2 cellular contexts compared by ENCODE assay signal in the genomic region with DNA sequence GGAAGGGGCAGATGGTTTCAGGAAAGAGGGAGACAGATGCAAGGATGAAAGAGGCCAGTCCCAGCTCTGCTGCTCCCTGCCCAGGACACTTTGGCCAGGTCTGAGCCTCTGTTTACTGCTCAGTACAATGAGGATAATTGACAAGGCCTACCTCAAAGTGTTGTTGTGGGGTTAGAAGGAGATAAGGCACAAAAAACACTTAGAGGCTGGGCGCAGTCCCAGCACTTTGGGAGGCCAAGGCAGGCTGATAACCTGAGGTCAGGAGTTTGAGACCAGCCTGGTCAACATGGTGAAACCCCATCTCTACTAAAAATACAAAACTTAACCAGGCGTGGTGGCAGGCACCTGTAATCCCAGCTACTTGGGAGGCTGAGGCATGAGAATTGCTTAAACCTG.
A peak's percentile ranks its signal among the peaks of the same experiment; 100 is the strongest.
TF ChIP-seq lines count a peak whose summit lies in the region.

No MANE protein-coding gene starts in this region.

TF ChIP-seq in K562, 482 proteins besides CTCF, POLR2A, EP300 and RAD21:
- TF ChIP-seq SOX6 (IDR thresholded peaks at IDR 0.05) (0 out of 2 replicates have a peak, but pooled peaks have one; percentile 35), CBFA2T3 (IDR thresholded peaks at IDR 0.05) (peak; percentile 56), TBP (optimal IDR thresholded peaks at IDR 0.05; ENCODE audit: low read depth, low read length) (peak; percentile 16), TAL1 (IDR thresholded peaks at IDR 0.05) (0 out of 2 replicates have a peak, but pooled peaks have one; percentile 6), CBFA2T2 (conservative IDR thresholded peaks at IDR 0.05) (peak; percentile 29), ARID1B (IDR thresholded peaks at IDR 0.05) (peak; percentile 6; the same call in 1 of the 2 replicates), POLR3A (IDR thresholded peaks at IDR 0.05; ENCODE audit: borderline replicate concordance, extremely low read depth, insufficient read depth, insufficient read length) (peak; percentile 18), ZFX (CRISPR knock-in tag; IDR thresholded peaks at IDR 0.05) (0 out of 2 replicates have a peak, but pooled peaks have one; percentile 24)
- TF ChIP-seq, protein P1, sequence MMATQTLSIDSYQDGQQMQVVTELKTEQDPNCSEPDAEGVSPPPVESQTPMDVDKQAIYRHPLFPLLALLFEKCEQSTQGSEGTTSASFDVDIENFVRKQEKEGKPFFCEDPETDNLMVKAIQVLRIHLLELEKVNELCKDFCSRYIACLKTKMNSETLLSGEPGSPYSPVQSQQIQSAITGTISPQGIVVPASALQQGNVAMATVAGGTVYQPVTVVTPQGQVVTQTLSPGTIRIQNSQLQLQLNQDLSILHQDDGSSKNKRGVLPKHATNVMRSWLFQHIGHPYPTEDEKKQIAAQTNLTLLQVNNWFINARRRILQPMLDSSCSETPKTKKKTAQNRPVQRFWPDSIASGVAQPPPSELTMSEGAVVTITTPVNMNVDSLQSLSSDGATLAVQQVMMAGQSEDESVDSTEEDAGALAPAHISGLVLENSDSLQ (IDR thresholded peaks at IDR 0.05) = peak; percentile 48; the same call in 1 of the 2 replicates

TF ChIP-seq in HepG2, 621 proteins besides CTCF, POLR2A, EP300 and RAD21:
- 0 out of 2 replicates have a peak, but pooled peaks have one; percentile 47 for TF ChIP-seq ZNF788 (CRISPR knock-in tag; IDR thresholded peaks at IDR 0.05; ENCODE audit: borderline replicate concordance)
